In genomic region chr10:102583435-102584417, GRCh38 we compare ENCODE assay signal across 8 cellular contexts.
DNase-seq lines count a peak whose midpoint lies in the region; ATAC-seq and TF ChIP-seq lines count a peak whose summit lies in the region.

No MANE protein-coding gene starts in this region.

- DNase-seq in Daoy (ENCODE audit: low read depth) (peak; percentile 78), NCI-H2196 (lab: John Stamatoyannopoulos, UW; ENCODE audit: unreplicated experiment) (peak; percentile 72), breast epithelium (ENCODE audit: low spot score in 2 of 2) (peak; percentile 78 to 80), iris pigment epithelial cell (ENCODE audit: low read depth) (peak; percentile 86)
- peak; percentile 90 for DNase-seq in stimulated activated CD4-positive, alpha-beta T cell treated with anti-CD3 and anti-CD28 coated beads, Interleukin-15, amount 100 ng/mL, for 24 hours

- ATAC-seq in HG02763 (IDR thresholded peaks at IDR 0.05; ENCODE audit: unreplicated experiment): peak; percentile 75
- no peak for ATAC-seq in GM21360 (IDR thresholded peaks at IDR 0.05; ENCODE audit: unreplicated experiment)

- intact Hi-C loops in breast epithelium (cut with DNase I; ENCODE audit: low total_unique reads): no loop called here

- no peaks in the 10 kb centered on the region for H3K4me1 ChIP-seq in breast epithelium

- H3K27me3 ChIP-seq in breast epithelium: no peaks in the 10 kb centered on the region

- peak; percentile 76 for TF ChIP-seq CTCF in WI38 (IDR thresholded peaks at IDR 0.05; ENCODE audit: low read depth, low read length)
- peak; percentile 71 to 84 (median 78) for TF ChIP-seq CTCF in breast epithelium (IDR thresholded peaks at IDR 0.05)

- TF ChIP-seq POLR2A in breast epithelium (IDR thresholded peaks at IDR 0.05): no peak

- H3K27ac ChIP-seq in breast epithelium: peak overlapping the region in 1 of 2 donors; percentile 21

- H3K36me3 ChIP-seq in breast epithelium: no peaks in the 10 kb centered on the region

- H3K4me3 ChIP-seq in WI38 (ENCODE audit: low read depth, low read length): no peak overlapping the region
- no peak overlapping the region for H3K4me3 ChIP-seq in breast epithelium

- H3K9me3 ChIP-seq in breast epithelium: no peaks in the 10 kb centered on the region
